ENCODE assay signal across 26 cellular contexts in genomic region chrX:45347877-45348675, GRCh38.
DNase-seq lines count a peak whose midpoint lies in the region; ATAC-seq and TF ChIP-seq lines count a peak whose summit lies in the region.
"Had no signal": no experiment of that assay in that cellular context is flagged by ENCODE, and none has a peak within 500 bp of the region (broad histone marks: within the 10 kb centered on the region; RNA-seq: fewer than 3 reads in every experiment).

No MANE protein-coding gene starts in this region.

- H2AFZ ChIP-seq in mesenchymal stem cell (ENCODE audit: low read depth, low read length) = no peak overlapping the region

- no peak overlapping the region for H2AK5ac ChIP-seq in mesenchymal stem cell (ENCODE audit: low read length, severe bottlenecking)

- no peak overlapping the region for H3K4me3 Mint-ChIP-seq in Calu3 (ENCODE audit: low read depth, unreplicated experiment)
- H3K4me3 Mint-ChIP-seq in activated CD4-positive, alpha-beta T cell treated with anti-CD3 and anti-CD28 coated beads, Interleukin-2, amount 10 ng/mL, durations not matched to agents 7 days and 5 days = no peak overlapping the region
- H3K4me3 Mint-ChIP-seq: activated CD4-positive, alpha-beta T cell treated with anti-CD3 and anti-CD28 coated beads, Interleukin-2, amount 10 ng/mL, durations not matched to agents 24 days and 14 days; activated CD8-positive, alpha-beta memory T cell treated with anti-CD3 and anti-CD28 coated beads, Interleukin-2, amount 10 ng/mL, durations not matched to agents 7 days and 5 days; activated naive CD4-positive, alpha-beta T cell treated with anti-CD3 and anti-CD28 coated beads, Interleukin-2, amount 10 ng/mL, durations not matched to agents 7 days and 5 days; CD4-positive, alpha-beta T cell; IgD-negative memory B cell; stimulated activated naive B cell treated with anti-CD40 and anti-IgM and Interleukin-4, amounts not matched to agents 10 μg/mL and 1 μg/mL and 100 μg/mL, for 72 hours had no signal

- H3K9me3 Mint-ChIP-seq in Calu3 (ENCODE audit: low read depth, unreplicated experiment) = peaks cover 2% of the 10 kb centered on the region
- peaks cover 2% of the 10 kb centered on the region for H3K9me3 Mint-ChIP-seq in activated CD4-positive, alpha-beta T cell treated with anti-CD3 and anti-CD28 coated beads, Interleukin-2, amount 10 ng/mL, durations not matched to agents 7 days and 5 days
- H3K9me3 Mint-ChIP-seq: activated CD4-positive, alpha-beta T cell treated with anti-CD3 and anti-CD28 coated beads, Interleukin-2, amount 10 ng/mL, durations not matched to agents 24 days and 14 days; CD4-positive, alpha-beta T cell had no signal

- intact Hi-C loops in Calu3 (cut with micrococcal nuclease; ENCODE audit: unreplicated experiment) = no loop called here

- no peak overlapping the region for H3K4me2 ChIP-seq in mesenchymal stem cell (ENCODE audit: low read length, poor library complexity, severe bottlenecking)

- H3K4me1 ChIP-seq in mesenchymal stem cell (ENCODE audit: control insufficient read depth, insufficient read depth, low read depth, low read length) = peaks cover 3% of the 10 kb centered on the region

- H3K9me3 ChIP-seq in mesenchymal stem cell (ENCODE audit: control insufficient read depth, low read length) = peaks cover 14% of the 10 kb centered on the region

- H3K4ac ChIP-seq in mesenchymal stem cell (ENCODE audit: low read depth in 1 of 2, low read length in 2 of 2) = no peak overlapping the region

- H3K27me3 Mint-ChIP-seq in Calu3 (ENCODE audit: unreplicated experiment) = no peaks in the 10 kb centered on the region
- no peaks in the 10 kb centered on the region for H3K27me3 Mint-ChIP-seq in activated CD4-positive, alpha-beta T cell treated with anti-CD3 and anti-CD28 coated beads, Interleukin-2, amount 10 ng/mL, durations not matched to agents 7 days and 5 days
- H3K27me3 Mint-ChIP-seq: activated CD4-positive, alpha-beta T cell treated with anti-CD3 and anti-CD28 coated beads, Interleukin-2, amount 10 ng/mL, durations not matched to agents 24 days and 14 days; activated CD8-positive, alpha-beta memory T cell treated with anti-CD3 and anti-CD28 coated beads, Interleukin-2, amount 10 ng/mL, durations not matched to agents 7 days and 5 days; activated naive CD4-positive, alpha-beta T cell treated with anti-CD3 and anti-CD28 coated beads, Interleukin-2, amount 10 ng/mL, durations not matched to agents 7 days and 5 days; CD4-positive, alpha-beta T cell; stimulated activated naive B cell treated with anti-CD40 and anti-IgM and Interleukin-4, amounts not matched to agents 10 μg/mL and 1 μg/mL and 100 μg/mL, for 72 hours had no signal

- H3K23ac ChIP-seq in mesenchymal stem cell (ENCODE audit: low read length in 2 of 2) = no peak overlapping the region

- no peak overlapping the region for H4K8ac ChIP-seq in mesenchymal stem cell (ENCODE audit: low read length)

- H2BK15ac ChIP-seq in mesenchymal stem cell (ENCODE audit: low read depth, poor library complexity, severe bottlenecking) = no peak overlapping the region

- H3K36me3 Mint-ChIP-seq in Calu3 (ENCODE audit: insufficient read depth, unreplicated experiment) = no peaks in the 10 kb centered on the region
- no peaks in the 10 kb centered on the region for H3K36me3 Mint-ChIP-seq in activated CD4-positive, alpha-beta T cell treated with anti-CD3 and anti-CD28 coated beads, Interleukin-2, amount 10 ng/mL, durations not matched to agents 7 days and 5 days (ENCODE audit: low read depth)
- H3K36me3 Mint-ChIP-seq: activated CD8-positive, alpha-beta memory T cell treated with anti-CD3 and anti-CD28 coated beads, Interleukin-2, amount 10 ng/mL, durations not matched to agents 7 days and 5 days; activated naive CD4-positive, alpha-beta T cell treated with anti-CD3 and anti-CD28 coated beads, Interleukin-2, amount 10 ng/mL, durations not matched to agents 7 days and 5 days; IgD-negative memory B cell; stimulated activated naive B cell treated with anti-CD40 and anti-IgM and Interleukin-4, amounts not matched to agents 10 μg/mL and 1 μg/mL and 100 μg/mL, for 72 hours had no signal

- POLR2A ChIA-PET in activated CD4-positive, alpha-beta T cell treated with anti-CD3 and anti-CD28 coated beads, Interleukin-2, amount 10 ng/mL, durations not matched to agents 7 days and 5 days (lab: Charles Lee) = no interaction called here

- TF ChIP-seq CTCF in Calu3 (IDR thresholded peaks at IDR 0.05; ENCODE audit: unreplicated experiment) = no peak

- H3K27me3 ChIP-seq in mesenchymal stem cell (ENCODE audit: control insufficient read depth in 1 of 2, insufficient read depth in 1 of 2, low read length in 2 of 2) = peaks cover 0 to 10% of the 10 kb centered on the region in 2 experiments

- H2BK5ac ChIP-seq in mesenchymal stem cell (ENCODE audit: low read depth, low read length, poor library complexity, severe bottlenecking) = no peak overlapping the region

- H3K14ac ChIP-seq in mesenchymal stem cell (ENCODE audit: low read length in 2 of 2) = no peak overlapping the region

- BruUV-seq in Calu3 (replicated peaks; lab: Mats Ljungman, UMichigan) = no TSS peak

- H3K4me1 Mint-ChIP-seq in Calu3 (ENCODE audit: low read depth, unreplicated experiment) = peaks cover 26% of the 10 kb centered on the region
- H3K4me1 Mint-ChIP-seq in activated CD4-positive, alpha-beta T cell treated with anti-CD3 and anti-CD28 coated beads, Interleukin-2, amount 10 ng/mL, durations not matched to agents 7 days and 5 days = no peaks in the 10 kb centered on the region
- H3K4me1 Mint-ChIP-seq: activated CD4-positive, alpha-beta T cell treated with anti-CD3 and anti-CD28 coated beads, Interleukin-2, amount 10 ng/mL, durations not matched to agents 24 days and 14 days; activated CD8-positive, alpha-beta memory T cell treated with anti-CD3 and anti-CD28 coated beads, Interleukin-2, amount 10 ng/mL, durations not matched to agents 7 days and 5 days; activated naive CD4-positive, alpha-beta T cell treated with anti-CD3 and anti-CD28 coated beads, Interleukin-2, amount 10 ng/mL, durations not matched to agents 7 days and 5 days; IgD-negative memory B cell; stimulated activated naive B cell treated with anti-CD40 and anti-IgM and Interleukin-4, amounts not matched to agents 10 μg/mL and 1 μg/mL and 100 μg/mL, for 72 hours had no signal

- peak overlapping the region; percentile 58 for H3K27ac Mint-ChIP-seq in Calu3 (ENCODE audit: unreplicated experiment)
- no peak overlapping the region for H3K27ac Mint-ChIP-seq in activated CD4-positive, alpha-beta T cell treated with anti-CD3 and anti-CD28 coated beads, Interleukin-2, amount 10 ng/mL, durations not matched to agents 7 days and 5 days
- H3K27ac Mint-ChIP-seq: activated CD4-positive, alpha-beta T cell treated with anti-CD3 and anti-CD28 coated beads, Interleukin-2, amount 10 ng/mL, durations not matched to agents 24 days and 14 days; activated CD8-positive, alpha-beta memory T cell treated with anti-CD3 and anti-CD28 coated beads, Interleukin-2, amount 10 ng/mL, durations not matched to agents 7 days and 5 days; activated naive CD4-positive, alpha-beta T cell treated with anti-CD3 and anti-CD28 coated beads, Interleukin-2, amount 10 ng/mL, durations not matched to agents 7 days and 5 days; CD4-positive, alpha-beta T cell; stimulated activated naive B cell treated with anti-CD40 and anti-IgM and Interleukin-4, amounts not matched to agents 10 μg/mL and 1 μg/mL and 100 μg/mL, for 72 hours had no signal

- H3K27ac ChIP-seq in epithelial cell of prostate = peak overlapping the region; percentile 40
- peak overlapping the region; percentile 77 for H3K27ac ChIP-seq in mesenchymal stem cell (ENCODE audit: low read length, poor library complexity, severe bottlenecking)
- H3K27ac ChIP-seq: WERI-Rb-1 had no signal

- no peak overlapping the region for H2BK120ac ChIP-seq in mesenchymal stem cell (ENCODE audit: low read depth, low read length)

- H4K91ac ChIP-seq in mesenchymal stem cell (ENCODE audit: low read length) = no peak overlapping the region

- H3K36me3 ChIP-seq in mesenchymal stem cell (ENCODE audit: control insufficient read depth in 1 of 2, insufficient read depth in 2 of 2, low read depth in 1 of 2, low read length in 2 of 2) = no peaks in the 10 kb centered on the region
- H3K36me3 ChIP-seq: WERI-Rb-1 had no signal

- CTCF ChIA-PET in Calu3 (lab: Charles Lee) = no interaction called here
- CTCF ChIA-PET in activated CD4-positive, alpha-beta T cell treated with anti-CD3 and anti-CD28 coated beads, Interleukin-2, amount 10 ng/mL, durations not matched to agents 7 days and 5 days (lab: Charles Lee) = no interaction called here

- no peak overlapping the region for H2BK12ac ChIP-seq in mesenchymal stem cell (ENCODE audit: low read length in 2 of 2)

- DNase-seq in Calu3 (no peak), HS-5 (ENCODE audit: low read depth) (peak; percentile 69), epithelial cell of prostate (ENCODE audit: low read depth, low spot score) (no peak), mesenchymal stem cell (no peak), SK-N-DZ (ENCODE audit: low spot score) (no peak), NK-92 (lab: John Stamatoyannopoulos, UW; ENCODE audit: unreplicated experiment) (no peak)
- DNase-seq in activated CD4-positive, alpha-beta T cell treated with anti-CD3 and anti-CD28 coated beads, Interleukin-2, amount 10 ng/mL, durations not matched to agents 7 days and 5 days = no peak
- DNase-seq: activated CD4-positive, alpha-beta T cell treated with anti-CD3 and anti-CD28 coated beads, Interleukin-2, amount 10 ng/mL, durations not matched to agents 24 days and 14 days; activated CD8-positive, alpha-beta memory T cell treated with anti-CD3 and anti-CD28 coated beads, Interleukin-2, amount 10 ng/mL, durations not matched to agents 7 days and 5 days; activated naive CD4-positive, alpha-beta T cell treated with anti-CD3 and anti-CD28 coated beads, Interleukin-2, amount 10 ng/mL, durations not matched to agents 7 days and 5 days; anterior cingulate cortex; CD4-positive, alpha-beta T cell; central memory CD4-positive, alpha-beta T cell; DMS 273 treated with DMSO at 0.1 percent for 48 hours; NCI-H1105; NCI-H2029 treated with DMSO at 0.1 percent for 48 hours; NCI-H2227 treated with DMSO at 0.1 percent for 48 hours; NCI-H774; right cardiac atrium; stimulated activated CD4-positive, alpha-beta T cell treated with anti-CD3 and anti-CD28 coated beads, Interleukin-12 subunit alpha, Interleukin-12 subunit beta, amount 100 ng/mL, for 4 hours; stimulated activated CD4-positive, alpha-beta T cell treated with anti-CD3 and anti-CD28 coated beads, Interleukin-4, amount 100 ng/mL, for 24 hours; stimulated activated naive B cell treated with anti-CD40 and anti-IgM and Interleukin-4, amounts not matched to agents 10 μg/mL and 1 μg/mL and 100 μg/mL, for 72 hours; WERI-Rb-1 had no signal

- H3K4me3 ChIP-seq in mesenchymal stem cell (ENCODE audit: insufficient read depth in 1 of 2, low read depth in 1 of 2, low read length in 2 of 2) = no peak overlapping the region
- H3K4me3 ChIP-seq: lung had no signal

- H3K79me1 ChIP-seq in mesenchymal stem cell (replicated peaks; ENCODE audit: low read length, poor library complexity, severe bottlenecking) = no peaks in the 10 kb centered on the region

- H3K9ac ChIP-seq in mesenchymal stem cell (ENCODE audit: low read length) = peak overlapping the region; percentile 39

- no peak overlapping the region for H3K18ac ChIP-seq in mesenchymal stem cell (ENCODE audit: low read depth in 1 of 2, low read length in 2 of 2)

- ATAC-seq in HG02571 (IDR thresholded peaks at IDR 0.05; ENCODE audit: unreplicated experiment) = no peak
- ATAC-seq: activated CD8-positive, alpha-beta memory T cell treated with anti-CD3 and anti-CD28 coated beads, Interleukin-2, amount 10 ng/mL, durations not matched to agents 7 days and 5 days; right cardiac atrium; stimulated activated naive B cell treated with anti-CD40 and anti-IgM and Interleukin-4, amounts not matched to agents 10 μg/mL and 1 μg/mL and 100 μg/mL, for 72 hours had no signal
